33 cellular contexts compared by ENCODE assay signal in genomic region chr14:36683083-36683724, GRCh38. TPM values are rescaled to one million over a fixed set of nuclear protein-coding genes. Genes with fewer than 3 reads are reported as not detected.
DNase-seq lines count a peak whose midpoint lies in the region; ATAC-seq, FAIRE-seq and TF ChIP-seq lines count a peak whose summit lies in the region.
"Had no signal": no experiment of that assay in that cellular context is flagged by ENCODE, and none has a peak within 500 bp of the region (broad histone marks: within the 10 kb centered on the region; RNA-seq: fewer than 3 reads in every experiment).

No MANE protein-coding gene starts in this region.

- WGBS in esophagus, 2 donors = 46 to 49% methylated on average over 9 of the region's 9 CpGs
- 65 to 68% methylated on average over 8 to 9 of the region's 9 CpGs for WGBS in upper lobe of left lung, 2 donors

- no peak for TF ChIP-seq EP300 in upper lobe of left lung (IDR thresholded peaks at IDR 0.05)

- H3K4me1 ChIP-seq in esophagus (ENCODE audit: control insufficient read depth in 2 of 2, insufficient read depth in 2 of 2, low read length in 1 of 2) = no peaks in the 10 kb centered on the region
- no peaks in the 10 kb centered on the region for H3K4me1 ChIP-seq in upper lobe of left lung
- H3K4me1 ChIP-seq: foreskin keratinocyte, right atrium auricular region, spleen, suprapubic skin, uterus had no signal

- H3K27me3 ChIP-seq in esophagus (ENCODE audit: control insufficient read depth in 1 of 2, insufficient read depth in 2 of 2, low read length in 2 of 2) (no peaks in the 10 kb centered on the region), upper lobe of left lung (no peaks in the 10 kb centered on the region), WERI-Rb-1 (ENCODE audit: insufficient read depth, low read depth, severe bottlenecking) (peaks cover 63% of the 10 kb centered on the region)
- H3K27me3 ChIP-seq: BLaER1, ovary, right atrium auricular region, suprapubic skin, uterus had no signal

- no peak for TF ChIP-seq POLR2A in upper lobe of left lung (IDR thresholded peaks at IDR 0.05)

- H3K9me3 ChIP-seq in esophagus (ENCODE audit: control insufficient read depth in 2 of 2, insufficient read depth in 1 of 2, low read depth in 1 of 2, low read length in 1 of 2) (no peaks in the 10 kb centered on the region), upper lobe of left lung (no peaks in the 10 kb centered on the region), WERI-Rb-1 (ENCODE audit: severe bottlenecking) (no peaks in the 10 kb centered on the region)
- H3K9me3 ChIP-seq: BLaER1, ovary, right atrium auricular region, spleen, suprapubic skin, uterus had no signal

- DNase-seq in Daoy (ENCODE audit: low read depth) (peak; percentile 72), NCI-H526 (lab: John Stamatoyannopoulos, UW) (peak; percentile 70 to 74), upper lobe of left lung (no peak), WERI-Rb-1 (no peak), frontal cortex (ENCODE audit: low spot score in 2 of 2) (no peak), SKM-1 (lab: John Stamatoyannopoulos, UW; ENCODE audit: unreplicated experiment) (no peak)
- DNase-seq: activated CD8-positive, alpha-beta T cell treated with anti-CD3 and anti-CD28 coated beads, Interleukin-2, amount 10 ng/mL, durations not matched to agents 7 days and 5 days; activated effector memory CD4-positive, alpha-beta T cell treated with anti-CD3 and anti-CD28 coated beads, Interleukin-2, amount 50 U/mL, for 16 hours; activated T-cell treated with anti-CD3 and anti-CD28 coated beads for 4 hours; COR-L47; EL; foreskin keratinocyte; hypothalamus; left ventricle myocardium superior; NCI-H1092; NCI-H2029 treated with DMSO at 0.1 percent for 48 hours; NCI-H748 treated with DMSO at 0.1 percent for 48 hours; ovary; spleen; stimulated activated CD4-positive, alpha-beta T cell treated with anti-CD3 and anti-CD28 coated beads, Interleukin-2, amount 100 ng/mL, for 48 hours; stimulated activated naive B cell treated with anti-CD40 and anti-IgM and Interleukin-4, amounts not matched to agents 10 μg/mL and 1 μg/mL and 100 μg/mL, for 72 hours; T1000; uterus had no signal

- FAIRE-seq in frontal cortex (lab: Jason Lieb, UNC) = no peak
- FAIRE-seq: HepG2, islet of Langerhans had no signal

- no peak for ATAC-seq in upper lobe of left lung (ENCODE audit: low FRiP score in 2 of 2)
- ATAC-seq: activated CD4-positive, CD25-positive, alpha-beta regulatory T cell treated with anti-CD3 and anti-CD28 coated beads, Interleukin-2, amount 50 U/mL, for 24 hours; activated CD8-positive, alpha-beta T cell treated with anti-CD3 and anti-CD28 coated beads, Interleukin-2, amount 10 ng/mL, durations not matched to agents 7 days and 5 days; foreskin keratinocyte; HepG2; left ventricle myocardium superior; stimulated activated naive B cell treated with anti-CD40 and anti-IgM and Interleukin-4, amounts not matched to agents 10 μg/mL and 1 μg/mL and 100 μg/mL, for 72 hours had no signal

- TF ChIP-seq CTCF in 22Rv1 (IDR thresholded peaks at IDR 0.05) (no peak), upper lobe of left lung (IDR thresholded peaks at IDR 0.05) (no peak), WERI-Rb-1 (IDR thresholded peaks at IDR 0.05; ENCODE audit: low read depth, low read length) (no peak)

- H3K36me3 ChIP-seq in esophagus (ENCODE audit: control insufficient read depth in 2 of 2, insufficient read depth in 2 of 2, low read length in 1 of 2) (no peaks in the 10 kb centered on the region), upper lobe of left lung (no peaks in the 10 kb centered on the region), WERI-Rb-1 (no peaks in the 10 kb centered on the region)
- H3K36me3 ChIP-seq: BLaER1, ovary, right atrium auricular region, spleen, suprapubic skin, uterus had no signal

- H3K27ac ChIP-seq in 22Rv1 (peak overlapping the region; percentile 84), esophagus (ENCODE audit: low read depth in 2 of 2, low read length in 1 of 2) (peak overlapping the region; percentile 1 to 47), upper lobe of left lung (no peak overlapping the region), WERI-Rb-1 (no peak overlapping the region)
- H3K27ac ChIP-seq: BLaER1, foreskin keratinocyte, ovary, right atrium auricular region, spleen, suprapubic skin, uterus had no signal

- no peak overlapping the region for H3K4me3 ChIP-seq in esophagus (ENCODE audit: low read depth in 1 of 2, low read length in 2 of 2)
- no peak overlapping the region for H3K4me3 ChIP-seq in upper lobe of left lung
- no peak overlapping the region for H3K4me3 ChIP-seq in WERI-Rb-1 (ENCODE audit: low read depth, low read length)
- H3K4me3 ChIP-seq: BLaER1, ovary, right atrium auricular region, spleen, suprapubic skin, uterus had no signal

RNA-seq across cellular contexts. Expression of gene PAX9, which starts 21.5 kb away (rescaled TPM):
- 16.7 and 17.5 TPM in 2 replicates for total RNA-seq in Daoy (2014; rRNA removed; shearing (Covaris generic))
- 10 to 100 TPM; 51.9 to 78.7 TPM for polyA plus RNA-seq in esophagus
- total RNA-seq in upper lobe of left lung (10 to 100 TPM in 2 of 6 donors, 1 to 10 TPM in 3, under 1 TPM in 1; 0.83 to 12.7 (median 4.7) TPM), frontal cortex (not detected)
- total RNA-seq: activated CD8-positive, alpha-beta T cell treated with anti-CD3 and anti-CD28 coated beads, Interleukin-2, amount 10 ng/mL, durations not matched to agents 7 days and 5 days; cerebellum; HepG2; left ventricle myocardium superior; mononuclear cell; ovary; right atrium auricular region had no signal

Comparison
In these comparisons a context has a peak if more than half of its experiments do, and no peak if none do; other contexts are left out.
1. H3K27ac ChIP-seq: peak in 22Rv1 (single experiment) and esophagus (2 of 2); none in upper lobe of left lung (0 of 4) and WERI-Rb-1 (single experiment).
2. DNase-seq: peak in Daoy (single experiment) and NCI-H526 (2 of 2); none in upper lobe of left lung (0 of 2), WERI-Rb-1 (single experiment), frontal cortex (0 of 2) and SKM-1 (single experiment).